ENCODE assay signal across 12 cellular contexts in genomic region chr16:3980311-3981111, GRCh38.
DNase-seq lines count a peak whose midpoint lies in the region; TF ChIP-seq lines count a peak whose summit lies in the region.
"Had no signal": no experiment of that assay in that cellular context is flagged by ENCODE, and none has a peak within 500 bp of the region (broad histone marks: within the 10 kb centered on the region; RNA-seq: fewer than 3 reads in every experiment).

No MANE protein-coding gene starts in this region.

- H4K20me1 ChIP-seq in H9 (ENCODE audit: control insufficient read depth, insufficient read depth, insufficient read length), result no peaks in the 10 kb centered on the region

- H2BK20ac ChIP-seq in H9 (ENCODE audit: low read depth, low read length, poor library complexity, severe bottlenecking), result no peak overlapping the region

- TF ChIP-seq EP300 in ovary (IDR thresholded peaks at IDR 0.05), result no peak

- no peak overlapping the region for H3K14ac ChIP-seq in H9 (ENCODE audit: insufficient read depth, low read length)

- H3K23ac ChIP-seq in H9 (ENCODE audit: insufficient read length, low read depth, low read length), result no peak overlapping the region

- no peak for TF ChIP-seq CTCF in epithelial cell of esophagus (IDR thresholded peaks at IDR 0.05; ENCODE audit: insufficient read depth, low read depth, low read length, missing control alignments)
- no peak for TF ChIP-seq CTCF in ovary (IDR thresholded peaks at IDR 0.05)
- no peak for TF ChIP-seq CTCF in endothelial cell (IDR thresholded peaks at IDR 0.05; ENCODE audit: unreplicated experiment)
- TF ChIP-seq CTCF in H9 (conservative IDR thresholded peaks at IDR 0.05), result no peak

- intact Hi-C loops in ovary (cut with DNase I), result loop anchor here in 3 of 4 donors (5.0 to 10.0 kb wide), 3 partner anchors 134 to 354 kb away; partner anchors contain the start of gene ADCY9 (in 2 of the 3)

- H3K79me2 ChIP-seq in H9 (ENCODE audit: insufficient read depth, low read length), result no peaks in the 10 kb centered on the region

- H3K23me2 ChIP-seq in H9 (ENCODE audit: insufficient read length, low read depth, low read length, poor library complexity, severe bottlenecking), result no peaks in the 10 kb centered on the region

- H3K9me3 ChIP-seq in NT2/D1 (ENCODE audit: insufficient read depth, low read length) (no peaks in the 10 kb centered on the region), ovary (no peaks in the 10 kb centered on the region), H9 (ENCODE audit: control insufficient read depth, low read depth, low read length) (no peaks in the 10 kb centered on the region)
- H3K9me3 ChIP-seq: lower lobe of right lung, prostate gland had no signal

- H3K9ac ChIP-seq in NT2/D1 (ENCODE audit: insufficient read length, low read depth) (peak overlapping the region; percentile 0), H9 (ENCODE audit: extremely low read depth, insufficient read length, low read length) (no peak overlapping the region)

- H3K36me3 ChIP-seq in NT2/D1 (ENCODE audit: insufficient read depth, insufficient read length, low read length) (peaks cover 28% of the 10 kb centered on the region), ovary (no peaks in the 10 kb centered on the region)
- H3K36me3 ChIP-seq: cardiac muscle cell, prostate gland had no signal

- H3K36me3 Mint-ChIP-seq in endothelial cell (ENCODE audit: low read depth, unreplicated experiment) (peaks cover 3% of the 10 kb centered on the region), H9 (ENCODE audit: insufficient read depth in 1 of 3, low read depth in 3 of 3) (peaks cover 2 to 3% (median 2%) of the 10 kb centered on the region in 3 experiments; a peak in 2 of 7 replicates)

- no peak overlapping the region for H3T11ph ChIP-seq in H9 (ENCODE audit: low read length)

- no peak for TF ChIP-seq POLR2A in ovary (IDR thresholded peaks at IDR 0.05)

- H3K9me3 Mint-ChIP-seq in endothelial cell (ENCODE audit: unreplicated experiment), result no peaks in the 10 kb centered on the region
- H3K9me3 Mint-ChIP-seq in H9, result no peaks in the 10 kb centered on the region

- no peak overlapping the region for H2AFZ ChIP-seq in H9 (ENCODE audit: low read length)

- H2BK15ac ChIP-seq in H9 (ENCODE audit: low read depth, low read length), result no peak overlapping the region

- no peak overlapping the region for H4K91ac ChIP-seq in H9 (ENCODE audit: insufficient read length, low read depth, low read length)

- H3K27me3 Mint-ChIP-seq in endothelial cell (ENCODE audit: unreplicated experiment) (peaks cover 3% of the 10 kb centered on the region), H9 (ENCODE audit: low read depth) (peaks cover 6% of the 10 kb centered on the region)

- H3K27ac Mint-ChIP-seq in endothelial cell (ENCODE audit: unreplicated experiment), result no peak overlapping the region
- peak overlapping the region in 1 of 3 experiments; percentile 24; a peak in 1 of 7 replicates for H3K27ac Mint-ChIP-seq in H9

- H4K5ac ChIP-seq in H9 (ENCODE audit: insufficient read length, low read depth, low read length), result no peak overlapping the region

- WGBS in ovary, 3 donors, result 33 to 47% (median 41%) methylated on average over 19 of the region's 19 CpGs
- no CpG with 5 or more reads among the region's 19 CpGs for WGBS in H9 (ENCODE audit: extremely low coverage, insufficient read length, low lambda C conversion rate)

- no peak overlapping the region for H3K4me2 ChIP-seq in H9 (ENCODE audit: insufficient read depth, insufficient read length, low read length)

- H3K18ac ChIP-seq in H9 (ENCODE audit: insufficient read length, low read depth, low read length), result no peak overlapping the region

- H3K27ac ChIP-seq in ovary (peak overlapping the region; percentile 65 to 73), H9 (ENCODE audit: insufficient read length, low read depth, low read length) (no peak overlapping the region)
- H3K27ac ChIP-seq: cardiac muscle cell, lower lobe of right lung, prostate gland had no signal

- H2BK5ac ChIP-seq in H9 (ENCODE audit: insufficient read length, low read length), result no peak overlapping the region

- H4K8ac ChIP-seq in H9 (replicated peaks; ENCODE audit: insufficient read length, low read depth, low read length), result no peak overlapping the region

- H2AK5ac ChIP-seq in H9 (ENCODE audit: insufficient read length, low read length), result no peak overlapping the region

- H2BK12ac ChIP-seq in H9 (ENCODE audit: insufficient read length, low read depth, low read length), result no peak overlapping the region

- DNase-seq in EL (peak; percentile 87), NT2/D1 (ENCODE audit: low read depth, low spot score) (no peak), epithelial cell of esophagus (ENCODE audit: low read depth) (peak; percentile 31), ovary (peak in 4 of 5 donors; percentile 59 to 73 (median 66)), UCSD-AML1 (lab: John Stamatoyannopoulos, UW; ENCODE audit: unreplicated experiment) (no peak), endothelial cell (ENCODE audit: low spot score) (no peak), H9 (no peak)
- no peak for DNase-seq in activated CD8-positive, alpha-beta memory T cell treated with anti-CD3 and anti-CD28 coated beads, Interleukin-2, amount 50 U/mL, for 48 hours
- DNase-seq: lower lobe of right lung, NCI-H187 treated with DMSO at 0.1 percent for 48 hours had no signal

- H3K4me1 Mint-ChIP-seq in endothelial cell (ENCODE audit: unreplicated experiment) (no peaks in the 10 kb centered on the region), H9 (peaks cover 5 to 10% of the 10 kb centered on the region in 2 experiments)

- peaks cover 4% of the 10 kb centered on the region for H3K27me3 ChIP-seq in NT2/D1 (ENCODE audit: insufficient read depth, insufficient read length)
- H3K27me3 ChIP-seq in ovary, result no peaks in the 10 kb centered on the region
- H3K27me3 ChIP-seq in H9 (ENCODE audit: insufficient read depth, low read length), result no peaks in the 10 kb centered on the region
- H3K27me3 ChIP-seq: cardiac muscle cell had no signal

- H3K56ac ChIP-seq in H9 (ENCODE audit: insufficient read length, low read depth, low read length), result no peak overlapping the region

- H3K4me3 Mint-ChIP-seq in endothelial cell (ENCODE audit: unreplicated experiment) (no peak overlapping the region), H9 (no peak overlapping the region)

- H3K4me3 ChIP-seq in NT2/D1 (ENCODE audit: insufficient read length, low read depth) (no peak overlapping the region), epithelial cell of esophagus (ENCODE audit: low read length) (no peak overlapping the region), ovary (no peak overlapping the region)
- H3K4me3 ChIP-seq: cardiac muscle cell, lower lobe of right lung, prostate gland had no signal

- H3K79me1 ChIP-seq in H9 (ENCODE audit: insufficient read depth, low read depth, low read length, poor library complexity, severe bottlenecking), result no peaks in the 10 kb centered on the region

- H3K4me1 ChIP-seq in NT2/D1 (ENCODE audit: insufficient read depth, insufficient read length) (peaks cover 3% of the 10 kb centered on the region), ovary (ENCODE audit: insufficient read depth) (peaks cover 3% of the 10 kb centered on the region), H9 (ENCODE audit: insufficient read depth, low read length) (no peaks in the 10 kb centered on the region)
- H3K4me1 ChIP-seq: prostate gland had no signal

- no peak overlapping the region for H2BK120ac ChIP-seq in H9 (ENCODE audit: low read depth, low read length, poor library complexity, severe bottlenecking)

- no peak overlapping the region for H3K4ac ChIP-seq in H9 (ENCODE audit: low read depth, low read length)

Comparison
In these comparisons a context has a peak if more than half of its experiments do, and no peak if none do; other contexts are left out.
1. DNase-seq: peak in EL (single experiment), epithelial cell of esophagus (single experiment) and ovary (4 of 5); none in NT2/D1 (single experiment), UCSD-AML1 (single experiment), endothelial cell (single experiment), activated CD8-positive, alpha-beta memory T cell treated with anti-CD3 and anti-CD28 coated beads, Interleukin-2, amount 50 U/mL, for 48 hours (single experiment) and H9 (single experiment).